ENCODE assay signal across 31 cellular contexts in genomic region chr4:176834531-176834930, GRCh38. TPM values are rescaled to one million over a fixed set of nuclear protein-coding genes. Genes with fewer than 3 reads are reported as not detected.
"Had no signal": no experiment of that assay in that cellular context is flagged by ENCODE, and none has a peak within 500 bp of the region (broad histone marks: within the 10 kb centered on the region; RNA-seq: fewer than 3 reads in every experiment).

No MANE protein-coding gene starts in this region.

- H3K27me3 ChIP-seq: ascending aorta, breast epithelium, cardiac muscle cell, colonic mucosa, esophagus squamous epithelium, foreskin keratinocyte, gastroesophageal sphincter had no signal

- DNase-seq: activated CD4-positive, alpha-beta memory T cell treated with anti-CD3 and anti-CD28 coated beads, Interleukin-2, amount 10 ng/mL, durations not matched to agents 7 days and 5 days; activated CD4-positive, alpha-beta T cell treated with anti-CD3 and anti-CD28 coated beads for 1 hour; activated CD4-positive, alpha-beta T cell treated with anti-CD3 and anti-CD28 coated beads for 4 hours; activated CD4-positive, alpha-beta T cell treated with anti-CD3 and anti-CD28 coated beads, Interleukin-2, amount 10 ng/mL, durations not matched to agents 7 days and 5 days; activated CD4-positive, alpha-beta T cell treated with anti-CD3 and anti-CD28 coated beads, Interleukin-2, amount 50 U/mL, for 4 hours; activated CD8-positive, alpha-beta memory T cell treated with anti-CD3 and anti-CD28 coated beads, Interleukin-2, amount 50 U/mL, for 48 hours; activated gamma-delta T cell; activated naive CD4-positive, alpha-beta T cell; activated naive CD4-positive, alpha-beta T cell treated with anti-CD3 and anti-CD28 coated beads, Interleukin-2, amount 10 ng/mL, durations not matched to agents 7 days and 5 days; activated naive CD8-positive, alpha-beta T cell treated with anti-CD3 and anti-CD28 coated beads, Interleukin-2, amount 10 ng/mL, durations not matched to agents 7 days and 5 days; activated T-cell treated with anti-CD3 and anti-CD28 coated beads for 4 hours; activated T-cell treated with anti-CD3 and anti-CD28 coated beads, Interleukin-2, amount 50 U/mL, for 24 hours; activated T-cell treated with anti-CD3 and anti-CD28 coated beads, Interleukin-2, amount 50 U/mL, for 72 hours; central memory CD4-positive, alpha-beta T cell; cerebellar nuclear complex; colonic mucosa; effector CD4-positive, alpha-beta T cell; effector memory CD8-positive, alpha-beta T cell; esophagus squamous epithelium; foreskin keratinocyte; T-helper 2 cell had no signal

- H3K9me3 ChIP-seq: ascending aorta, breast epithelium, colonic mucosa, esophagus squamous epithelium, gastroesophageal sphincter had no signal

- H3K36me3 ChIP-seq: ascending aorta, breast epithelium, cardiac muscle cell, colonic mucosa, esophagus squamous epithelium, gastroesophageal sphincter had no signal

- FAIRE-seq: TTC549 had no signal

- H3K4me3 ChIP-seq: ascending aorta, breast epithelium, cardiac muscle cell, colonic mucosa, esophagus squamous epithelium, gastroesophageal sphincter had no signal

- H3K4me1 ChIP-seq: ascending aorta, breast epithelium, colonic mucosa, gastroesophageal sphincter had no signal

- H3K27ac ChIP-seq: ascending aorta, breast epithelium, cardiac muscle cell, colonic mucosa, epithelial cell of prostate, esophagus squamous epithelium, foreskin keratinocyte, gastroesophageal sphincter, VCaP had no signal

- ATAC-seq: activated naive CD4-positive, alpha-beta T cell treated with anti-CD3 and anti-CD28 coated beads, Interleukin-2, amount 50 U/mL, for 72 hours; activated T-cell treated with anti-CD3 and anti-CD28 coated beads, Interleukin-2, amount 50 U/mL, for 72 hours; effector memory CD8-positive, alpha-beta T cell; foreskin keratinocyte; gastroesophageal sphincter; WTC11 had no signal

RNA-seq across cellular contexts. Expression of gene VEGFC, which starts 41.8 kb away (rescaled TPM):
- total RNA-seq: activated CD4-positive, alpha-beta memory T cell treated with anti-CD3 and anti-CD28 coated beads, Interleukin-2, amount 10 ng/mL, durations not matched to agents 7 days and 5 days; activated CD4-positive, alpha-beta T cell treated with anti-CD3 and anti-CD28 coated beads, Interleukin-2, amount 10 ng/mL, durations not matched to agents 7 days and 5 days; activated naive CD4-positive, alpha-beta T cell treated with anti-CD3 and anti-CD28 coated beads, Interleukin-2, amount 50 U/mL, for 72 hours; activated naive CD8-positive, alpha-beta T cell treated with anti-CD3 and anti-CD28 coated beads, Interleukin-2, amount 10 ng/mL, durations not matched to agents 7 days and 5 days; activated T-cell treated with anti-CD3 and anti-CD28 coated beads, Interleukin-2, amount 50 U/mL, for 72 hours; T-helper 1 cell treated with Interleukin-12 subunit alpha and Interleukin-12 subunit beta and Interleukin-4 antibody, amounts not matched to agents 30 ng/mL and 1 ng/mL, for 36 hours had no signal
